34 cellular contexts compared by ENCODE assay signal in genomic region chr3:3827111-3827510, GRCh38. TPM values are rescaled to one million over a fixed set of nuclear protein-coding genes. Genes with fewer than 3 reads are reported as not detected.
"Had no signal": no experiment of that assay in that cellular context is flagged by ENCODE, and none has a peak within 500 bp of the region (broad histone marks: within the 10 kb centered on the region; RNA-seq: fewer than 3 reads in every experiment).

No MANE protein-coding gene starts in this region.

- H3K4me2 ChIP-seq: KMS-11, SK-N-SH had no signal

- H3K9me3 ChIP-seq: Peyer's patch, SJSA1, SK-N-SH had no signal

- H3K9ac ChIP-seq: KMS-11, SK-N-SH had no signal

- H3K36me3 ChIP-seq: Peyer's patch, SJSA1 had no signal

- ATAC-seq: PC-3 had no signal

- H3K27me3 ChIP-seq: Peyer's patch, SJSA1 had no signal

- DNase-seq: Karpas-422; NCI-H1048; NCI-H1092 treated with DMSO at 0.1 percent for 48 hours; NCI-H1105 treated with DMSO at 0.1 percent for 48 hours; NCI-H1417; NCI-H1436; NCI-H146; NCI-H1694; NCI-H187; NCI-H1930; NCI-H2029 treated with DMSO at 0.1 percent for 48 hours; NCI-H2081 treated with DMSO at 0.1 percent for 48 hours; NCI-H2107; NCI-H2171; NCI-H226; NCI-H446 treated with DMSO at 0.1 percent for 48 hours; NCI-H510A; NCI-H524; NCI-H526; NCI-H69; NCI-H748 treated with DMSO at 0.1 percent for 48 hours; NCI-H82; NK-92 treated with Interleukin-12 subunit alpha and Interleukin-12 subunit beta, amount 100 ng/mL, for 24 hours; OCI-M1; PC-3; Peyer's patch; Right ventricle myocardium superior; RPMI8226; SHP77 treated with DMSO at 0.1 percent for 48 hours; SK-N-SH; SW 1271 had no signal

- H3K4me1 ChIP-seq: Peyer's patch, SJSA1 had no signal

- H3K4me3 ChIP-seq: Peyer's patch, SJSA1 had no signal

- H3K9me2 ChIP-seq: SK-N-SH had no signal

- H3K27ac ChIP-seq: KMS-11, Peyer's patch, SJSA1 had no signal

RNA-seq across cellular contexts. Expression of gene LRRN1, which starts 27.9 kb away (rescaled TPM):
- total RNA-seq: LHCN-M2, PC-3, SJSA1 had no signal
